22 cellular contexts compared by ENCODE assay signal in genomic region chr3:16429086-16429485, GRCh38.
DNase-seq lines count a peak whose midpoint lies in the region; ATAC-seq and TF ChIP-seq lines count a peak whose summit lies in the region.
"Had no signal": no experiment of that assay in that cellular context is flagged by ENCODE, and none has a peak within 500 bp of the region (broad histone marks: within the 10 kb centered on the region; RNA-seq: fewer than 3 reads in every experiment).

No MANE protein-coding gene starts in this region.

- no peak for TF ChIP-seq CTCF in CD8-positive, alpha-beta T cell (IDR thresholded peaks at IDR 0.05)
- no peak for TF ChIP-seq CTCF in cardiac fibroblast (IDR thresholded peaks at IDR 0.05; ENCODE audit: low read depth, low read length)
- no peak for TF ChIP-seq CTCF in omental fat pad (IDR thresholded peaks at IDR 0.05)

- intact Hi-C loops in CD8-positive, alpha-beta T cell (cut with DNase I, micrococcal nuclease), result loop anchor here in 1 of 2 experiments (5.0 kb wide), 1 partner anchor 67 kb away; no protein-coding TSS in a partner anchor

- H3K36me3 Mint-ChIP-seq in CD8-positive, alpha-beta T cell, result peaks cover 65% of the 10 kb centered on the region
- H3K36me3 Mint-ChIP-seq in activated CD8-positive, alpha-beta T cell treated with anti-CD3 and anti-CD28 coated beads, Interleukin-2, amount 10 ng/mL, durations not matched to agents 7 days and 5 days (ENCODE audit: low read depth), result peaks cover 69% of the 10 kb centered on the region
- H3K36me3 Mint-ChIP-seq in CD8-positive, alpha-beta memory T cell, result peaks cover 31 to 76% (median 37%) of the 10 kb centered on the region in 3 donors

- CTCF ChIA-PET in CD8-positive, alpha-beta T cell (lab: Charles Lee), result no interaction called here
- CTCF ChIA-PET in activated CD8-positive, alpha-beta T cell treated with anti-CD3 and anti-CD28 coated beads, Interleukin-2, amount 10 ng/mL, durations not matched to agents 7 days and 5 days (lab: Charles Lee), result interaction anchor here (1.1 kb wide), 1 partner anchor 10 kb away, joined by 3 read pairs; no protein-coding TSS in a partner anchor
- CTCF ChIA-PET in CD8-positive, alpha-beta memory T cell (lab: Charles Lee), result no interaction called here

- no peaks in the 10 kb centered on the region for H3K4me1 ChIP-seq in CD8-positive, alpha-beta T cell (ENCODE audit: insufficient read depth, low read length)
- H3K4me1 ChIP-seq in CD8-positive, alpha-beta memory T cell (ENCODE audit: insufficient read depth, low read length), result no peaks in the 10 kb centered on the region
- H3K4me1 ChIP-seq: Peyer's patch had no signal

- POLR2A ChIA-PET in CD8-positive, alpha-beta T cell (lab: Charles Lee), result no interaction called here
- POLR2A ChIA-PET in activated CD8-positive, alpha-beta T cell treated with anti-CD3 and anti-CD28 coated beads, Interleukin-2, amount 10 ng/mL, durations not matched to agents 7 days and 5 days (lab: Charles Lee), result no interaction called here
- POLR2A ChIA-PET in CD8-positive, alpha-beta memory T cell (lab: Charles Lee), result no interaction called here

- no peaks in the 10 kb centered on the region for H3K27me3 Mint-ChIP-seq in CD8-positive, alpha-beta T cell (ENCODE audit: low read depth)
- H3K27me3 Mint-ChIP-seq in activated CD8-positive, alpha-beta T cell treated with anti-CD3 and anti-CD28 coated beads, Interleukin-2, amount 10 ng/mL, durations not matched to agents 7 days and 5 days (ENCODE audit: low read depth), result no peaks in the 10 kb centered on the region
- no peaks in the 10 kb centered on the region for H3K27me3 Mint-ChIP-seq in CD8-positive, alpha-beta memory T cell
- H3K27me3 Mint-ChIP-seq: central memory CD8-positive, alpha-beta T cell had no signal

- no peak for ATAC-seq in CD8-positive, alpha-beta T cell
- ATAC-seq in omental fat pad (ENCODE audit: low FRiP score), result peak; percentile 53
- ATAC-seq in activated CD8-positive, alpha-beta T cell treated with anti-CD3 and anti-CD28 coated beads, Interleukin-2, amount 10 ng/mL, durations not matched to agents 7 days and 5 days, result no peak
- ATAC-seq: esophagus mucosa, HCT116, K562, left lobe of liver had no signal

- peaks cover 4% of the 10 kb centered on the region for H3K36me3 ChIP-seq in CD8-positive, alpha-beta T cell (ENCODE audit: insufficient read depth, low read length)
- H3K36me3 ChIP-seq in CD8-positive, alpha-beta memory T cell (ENCODE audit: insufficient read depth, low read length), result peaks cover 4% of the 10 kb centered on the region
- H3K36me3 ChIP-seq: neutrophil, Peyer's patch had no signal

- no peak overlapping the region for H3K4me3 ChIP-seq in CD8-positive, alpha-beta T cell (ENCODE audit: low read depth, low read length)
- H3K4me3 ChIP-seq in cardiac fibroblast (replicated peaks in 1 of 2; ENCODE audit: low read depth in 2 of 2, low read length in 2 of 2), result no peak overlapping the region
- H3K4me3 ChIP-seq in CD8-positive, alpha-beta memory T cell (ENCODE audit: low read length), result no peak overlapping the region
- H3K4me3 ChIP-seq: K562, Peyer's patch had no signal

- H3K27ac Mint-ChIP-seq in CD8-positive, alpha-beta T cell, result peak overlapping the region; percentile 33
- H3K27ac Mint-ChIP-seq in activated CD8-positive, alpha-beta T cell treated with anti-CD3 and anti-CD28 coated beads, Interleukin-2, amount 10 ng/mL, durations not matched to agents 7 days and 5 days, result no peak overlapping the region
- H3K27ac Mint-ChIP-seq in CD8-positive, alpha-beta memory T cell, result peak overlapping the region in 3 of 8 donors; percentile 0 to 28 (median 11)
- H3K27ac Mint-ChIP-seq: activated T-helper 2 cell treated with anti-CD3 and anti-CD28 coated beads, Interferon-gamma antibody, Interleukin-2, Interleukin-4, amounts not matched to agents 10 μg/mL and 5 μg/mL and 100 μg/mL, durations not matched to agents 14 hours and 24 hours and 36 hours had no signal

- no peaks in the 10 kb centered on the region for H3K9me3 ChIP-seq in CD8-positive, alpha-beta T cell (ENCODE audit: low read length)
- no peaks in the 10 kb centered on the region for H3K9me3 ChIP-seq in CD8-positive, alpha-beta memory T cell (ENCODE audit: low read length)
- H3K9me3 ChIP-seq: neutrophil, Peyer's patch had no signal

- no peak overlapping the region for H3K4me3 Mint-ChIP-seq in CD8-positive, alpha-beta T cell
- no peak overlapping the region for H3K4me3 Mint-ChIP-seq in activated CD8-positive, alpha-beta T cell treated with anti-CD3 and anti-CD28 coated beads, Interleukin-2, amount 10 ng/mL, durations not matched to agents 7 days and 5 days
- H3K4me3 Mint-ChIP-seq in CD8-positive, alpha-beta memory T cell, result no peak overlapping the region
- H3K4me3 Mint-ChIP-seq: central memory CD8-positive, alpha-beta T cell had no signal

- no peaks in the 10 kb centered on the region for H3K9me3 Mint-ChIP-seq in CD8-positive, alpha-beta T cell
- no peaks in the 10 kb centered on the region for H3K9me3 Mint-ChIP-seq in activated CD8-positive, alpha-beta T cell treated with anti-CD3 and anti-CD28 coated beads, Interleukin-2, amount 10 ng/mL, durations not matched to agents 7 days and 5 days (ENCODE audit: insufficient read depth)
- no peaks in the 10 kb centered on the region for H3K9me3 Mint-ChIP-seq in CD8-positive, alpha-beta memory T cell
- H3K9me3 Mint-ChIP-seq: activated T-helper 2 cell treated with anti-CD3 and anti-CD28 coated beads, Interferon-gamma antibody, Interleukin-2, Interleukin-4, amounts not matched to agents 10 μg/mL and 5 μg/mL and 100 μg/mL, durations not matched to agents 14 hours and 24 hours and 36 hours; central memory CD8-positive, alpha-beta T cell had no signal

- H3K4me1 Mint-ChIP-seq in CD8-positive, alpha-beta T cell (ENCODE audit: low read depth), result peaks cover 33% of the 10 kb centered on the region
- H3K4me1 Mint-ChIP-seq in activated CD8-positive, alpha-beta T cell treated with anti-CD3 and anti-CD28 coated beads, Interleukin-2, amount 10 ng/mL, durations not matched to agents 7 days and 5 days (ENCODE audit: low read depth), result peaks cover 6% of the 10 kb centered on the region
- H3K4me1 Mint-ChIP-seq in CD8-positive, alpha-beta memory T cell, result peaks cover 26 to 71% (median 52%) of the 10 kb centered on the region in 3 donors

- DNase-seq in CD8-positive, alpha-beta T cell, result no peak
- DNase-seq in HCEC 1CT (peak; percentile 47), cardiac fibroblast (ENCODE audit: low read depth in 2 of 2) (peak; percentile 19 to 29), omental fat pad (ENCODE audit: low spot score) (no peak), NCI-H82 (lab: John Stamatoyannopoulos, UW) (no peak), middle frontal gyrus (ENCODE audit: extremely low spot score, low spot score) (no peak)
- DNase-seq in activated CD8-positive, alpha-beta T cell treated with anti-CD3 and anti-CD28 coated beads, Interleukin-2, amount 10 ng/mL, durations not matched to agents 7 days and 5 days, result no peak
- DNase-seq in CD8-positive, alpha-beta memory T cell, result no peak
- DNase-seq: activated CD4-positive, alpha-beta T cell treated with anti-CD3 and anti-CD28 coated beads for 1 hour; amniotic stem cell; glutamatergic neuron; MV-4-11; NCI-H187 treated with DMSO at 0.1 percent for 48 hours; NCI-H226; Peyer's patch had no signal

- H3K27ac ChIP-seq in CD8-positive, alpha-beta T cell (ENCODE audit: low read depth, low read length), result no peak overlapping the region
- no peak overlapping the region for H3K27ac ChIP-seq in CD8-positive, alpha-beta memory T cell (ENCODE audit: low read depth, low read length)
- H3K27ac ChIP-seq: neutrophil had no signal

- H3K27me3 ChIP-seq in CD8-positive, alpha-beta T cell (ENCODE audit: insufficient read depth, low read length), result no peaks in the 10 kb centered on the region
- no peaks in the 10 kb centered on the region for H3K27me3 ChIP-seq in CD8-positive, alpha-beta memory T cell (ENCODE audit: insufficient read depth, low read length, poor library complexity, severe bottlenecking)
- H3K27me3 ChIP-seq: neutrophil, Peyer's patch had no signal

Comparison
In these comparisons a context has a peak if more than half of its experiments do, and no peak if none do; other contexts are left out.
1. DNase-seq: peak in HCEC 1CT (single experiment) and cardiac fibroblast (2 of 2); none in CD8-positive, alpha-beta T cell (0 of 7), omental fat pad (single experiment), NCI-H82 (single experiment), activated CD8-positive, alpha-beta T cell treated with anti-CD3 and anti-CD28 coated beads, Interleukin-2, amount 10 ng/mL, durations not matched to agents 7 days and 5 days (single experiment), middle frontal gyrus (single experiment) and CD8-positive, alpha-beta memory T cell (0 of 5).